ENCODE assay signal across 20 cellular contexts in the genomic region with DNA sequence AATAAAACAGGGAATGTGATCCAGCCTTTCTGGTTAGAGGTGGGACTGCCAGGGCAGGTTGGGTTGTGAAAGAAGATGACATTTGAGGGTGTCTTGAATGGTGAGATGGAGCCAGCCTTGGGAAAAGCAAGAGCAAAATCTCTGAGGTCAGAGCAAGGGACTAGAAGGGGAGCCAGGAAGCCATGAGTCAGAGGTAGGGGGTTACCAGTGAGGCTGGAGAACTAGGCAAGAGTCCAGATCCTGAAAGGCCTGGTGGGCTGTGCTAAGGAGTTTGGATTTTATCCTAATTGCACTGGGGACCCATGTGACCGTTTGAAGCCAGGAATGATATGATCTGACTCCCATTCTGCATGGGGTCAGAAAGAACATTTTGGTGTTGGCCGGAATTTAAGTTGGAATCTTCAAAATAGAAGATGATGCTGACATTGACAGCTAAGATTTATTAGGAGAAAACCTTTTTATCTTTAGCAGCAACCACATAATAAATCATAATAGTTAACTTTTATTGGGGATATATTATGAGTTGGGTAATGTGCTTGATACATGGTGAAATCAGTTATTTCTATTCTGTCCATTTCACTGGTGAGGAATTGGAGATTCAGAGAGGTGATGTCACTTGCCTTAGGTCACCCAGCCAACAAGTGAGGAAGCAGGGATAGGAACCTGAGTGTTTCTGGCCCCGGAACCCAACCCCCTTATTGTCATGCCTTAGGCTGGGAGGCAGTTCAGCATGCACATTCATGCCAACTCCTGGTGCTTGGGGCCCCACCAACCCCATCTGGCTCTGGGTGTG.
A peak's percentile ranks its signal among the peaks of the same experiment; 100 is the strongest.
DNase-seq lines count a peak whose midpoint lies in the region; ATAC-seq, FAIRE-seq and TF ChIP-seq lines count a peak whose summit lies in the region.
"Had no signal": no experiment of that assay in that cellular context is flagged by ENCODE, and none has a peak within 500 bp of the region (broad histone marks: within the 10 kb centered on the region; RNA-seq: fewer than 3 reads in every experiment).

No MANE protein-coding gene starts in this region.

- TF ChIP-seq RAD21 in IMR-90 (IDR thresholded peaks at IDR 0.05; ENCODE audit: low read length): no peak

- no peak overlapping the region for H3K4me3 Mint-ChIP-seq in Caco-2 (ENCODE audit: unreplicated experiment)
- H3K4me3 Mint-ChIP-seq: central memory CD8-positive, alpha-beta T cell; nephron progenitor cell had no signal

- no peak overlapping the region for H3K4me2 ChIP-seq in IMR-90 (ENCODE audit: low read depth, low read length)

- H3K36me3 Mint-ChIP-seq in Caco-2 (ENCODE audit: insufficient read depth, unreplicated experiment): peaks cover 88% of the 10 kb centered on the region

- H4K91ac ChIP-seq in IMR-90 (ENCODE audit: insufficient read depth, low read depth, low read length): no peak overlapping the region

- no peak overlapping the region for H3K9ac ChIP-seq in IMR-90 (ENCODE audit: low read depth, low read length)

- intact Hi-C loops in Caco-2 (cut with micrococcal nuclease; ENCODE audit: unreplicated experiment): no loop called here
- intact Hi-C loops in IMR-90 (cut with micrococcal nuclease): no loop called here

- H3K27ac Mint-ChIP-seq in Caco-2 (ENCODE audit: unreplicated experiment): peak overlapping the region; percentile 27
- H3K27ac Mint-ChIP-seq: nephron progenitor cell had no signal

- in situ Hi-C loops in IMR-90 (cut with MboI; ENCODE audit: low sequenced_read_pairs) (loop anchor here (25.0 kb wide), 1 partner anchor 137 kb away; a partner anchor contains a TSS), brain microvascular endothelial cell (cut with HindIII; ENCODE audit: low pct_ligation_motif_present, low sequenced_read_pairs) (no loop called here)

- DNase-seq in Caco-2: no peak
- DNase-seq in IMR-90: peak; percentile 79
- DNase-seq in brain microvascular endothelial cell: peak; percentile 24
- no peak for DNase-seq in omental fat pad (ENCODE audit: low spot score)
- no peak for DNase-seq in UCSD-AML1 (lab: John Stamatoyannopoulos, UW; ENCODE audit: unreplicated experiment)
- no peak for DNase-seq in frontal cortex (ENCODE audit: low spot score in 2 of 2)
- no peak for DNase-seq in stimulated activated CD4-positive, alpha-beta T cell treated with anti-CD3 and anti-CD28 coated beads, Interleukin-4, amount 100 ng/mL, for 24 hours
- no peak for DNase-seq in T-helper 9 cell
- DNase-seq: activated CD4-positive, CD25-positive, alpha-beta regulatory T cell treated with anti-CD3 and anti-CD28 coated beads, Interleukin-2, amount 50 U/mL, for 72 hours; activated effector memory CD4-positive, alpha-beta T cell treated with Interleukin-2 at 50 U/mL for 16 hours; effector memory CD4-positive, alpha-beta T cell; hypothalamus; kidney glomerular epithelial cell; midbrain; NCI-H1048; NCI-H69; nephron progenitor cell; stimulated activated CD4-positive, alpha-beta T cell treated with anti-CD3 and anti-CD28 coated beads, Interleukin-12 subunit alpha, Interleukin-12 subunit beta, amount 100 ng/mL, for 4 hours; testis had no signal

- CTCF ChIA-PET in Caco-2 (lab: Charles Lee): interaction anchor here (1.2 kb wide), 1 partner anchor 154 kb away, joined by 4 read pairs; no protein-coding TSS in a partner anchor
- CTCF ChIA-PET in IMR-90 (lab: Yijun Ruan, JAX): interaction anchor here (0.7 kb wide), 1 partner anchor 90 kb away, joined by 6 read pairs; no protein-coding TSS in a partner anchor

- no peak overlapping the region for H2AK9ac ChIP-seq in IMR-90 (replicated peaks; ENCODE audit: low read depth, low read length, poor library complexity)

- H2AK5ac ChIP-seq in IMR-90 (ENCODE audit: low read depth, low read length): no peak overlapping the region

- no peak for TF ChIP-seq POLR2A in IMR-90 (IDR thresholded peaks at IDR 0.05; ENCODE audit: low read depth, low read length)

- no peak overlapping the region for H2BK20ac ChIP-seq in IMR-90 (ENCODE audit: low read depth, low read length)

- no peaks in the 10 kb centered on the region for H3K27me3 Mint-ChIP-seq in Caco-2 (ENCODE audit: insufficient read depth, unreplicated experiment)
- H3K27me3 Mint-ChIP-seq: central memory CD8-positive, alpha-beta T cell had no signal

- no peaks in the 10 kb centered on the region for H3K9me3 Mint-ChIP-seq in Caco-2 (ENCODE audit: unreplicated experiment)
- H3K9me3 Mint-ChIP-seq: central memory CD8-positive, alpha-beta T cell; nephron progenitor cell had no signal

- peaks cover 4% of the 10 kb centered on the region; the same call in 1 of the 2 replicates for H3K9me1 ChIP-seq in IMR-90 (ENCODE audit: insufficient read depth, low read length)

- H3K27me3 ChIP-seq in Caco-2 (replicated peaks; ENCODE audit: control insufficient read depth, insufficient read depth, low read length) (no peaks in the 10 kb centered on the region), IMR-90 (ENCODE audit: control insufficient read depth, insufficient read depth, low read length) (no peaks in the 10 kb centered on the region), brain microvascular endothelial cell (replicated peaks) (no peaks in the 10 kb centered on the region)
- H3K27me3 ChIP-seq: testis had no signal

- H3K27ac ChIP-seq in IMR-90 (ENCODE audit: insufficient read depth, low read length) (no peak overlapping the region), brain microvascular endothelial cell (no peak overlapping the region)
- H3K27ac ChIP-seq: testis had no signal

- H2BK120ac ChIP-seq in IMR-90 (ENCODE audit: low read depth, low read length): no peak overlapping the region

- no peak overlapping the region for H3K4me3 ChIP-seq in Caco-2 (ENCODE audit: low read depth, low read length)
- H3K4me3 ChIP-seq in IMR-90 (ENCODE audit: insufficient read depth, low read depth, low read length): no peak overlapping the region
- H3K4me3 ChIP-seq in brain microvascular endothelial cell (ENCODE audit: low read depth, low read length): no peak overlapping the region
- H3K4me3 ChIP-seq: testis had no signal

- H4K8ac ChIP-seq in IMR-90 (ENCODE audit: low read depth in 2 of 2, low read length in 2 of 2): no peak overlapping the region

- H3K56ac ChIP-seq in IMR-90 (ENCODE audit: extremely low read depth, insufficient read depth, low read length): no peak overlapping the region

- H3K4ac ChIP-seq in IMR-90 (ENCODE audit: low read depth, low read length): no peak overlapping the region

- H2BK15ac ChIP-seq in IMR-90 (ENCODE audit: low read depth, low read length): no peak overlapping the region

- BruUV-seq in Caco-2 (replicated peaks; lab: Mats Ljungman, UMichigan) (no TSS peak), IMR-90 (replicated peaks; lab: Mats Ljungman, UMichigan) (no TSS peak)

- H3K4me1 ChIP-seq in Caco-2: peaks cover 10% of the 10 kb centered on the region; the same call in 1 of the 2 replicates
- H3K4me1 ChIP-seq in IMR-90 (ENCODE audit: control insufficient read depth, insufficient read depth, low read length): peaks cover 4% of the 10 kb centered on the region
- H3K4me1 ChIP-seq: testis had no signal

- peaks cover 6% of the 10 kb centered on the region for H3K36me3 ChIP-seq in Caco-2 (ENCODE audit: control insufficient read depth, insufficient read depth, low read length)
- H3K36me3 ChIP-seq in IMR-90 (ENCODE audit: control insufficient read depth, insufficient read depth, low read length): peaks cover 6% of the 10 kb centered on the region; the same call in 1 of the 2 replicates
- no peaks in the 10 kb centered on the region for H3K36me3 ChIP-seq in brain microvascular endothelial cell (replicated peaks)

- H3K9me3 ChIP-seq in Caco-2 (no peaks in the 10 kb centered on the region), IMR-90 (ENCODE audit: control insufficient read depth, insufficient read depth, low read length) (no peaks in the 10 kb centered on the region)
- H3K9me3 ChIP-seq: testis had no signal

- TF ChIP-seq CTCF in Caco-2 (IDR thresholded peaks at IDR 0.05; ENCODE audit: insufficient read depth in 1 of 2, low read depth in 1 of 2, low read length in 1 of 2, severe bottlenecking in 1 of 2, unreplicated experiment in 1 of 2): no peak
- no peak for TF ChIP-seq CTCF in IMR-90 (conservative IDR thresholded peaks at IDR 0.05; ENCODE audit: low read depth, low read length)
- no peak for TF ChIP-seq CTCF in brain microvascular endothelial cell (IDR thresholded peaks at IDR 0.05; ENCODE audit: low read depth, low read length, missing control alignments)
- no peak for TF ChIP-seq CTCF in omental fat pad (IDR thresholded peaks at IDR 0.05)

- no peak overlapping the region for H3K14ac ChIP-seq in IMR-90 (replicated peaks; ENCODE audit: low read depth, low read length)

- no peak overlapping the region for H4K5ac ChIP-seq in IMR-90 (ENCODE audit: low read depth, low read length)

- H3K4me1 Mint-ChIP-seq in Caco-2 (ENCODE audit: low read depth, unreplicated experiment): peaks cover 20% of the 10 kb centered on the region
- H3K4me1 Mint-ChIP-seq: central memory CD8-positive, alpha-beta T cell; nephron progenitor cell had no signal

- 17% methylated on average over 1 of the region's 3 CpGs; no CpG with 5 or more reads in 1 of the 2 experiments for WGBS in IMR-90 (ENCODE audit: extremely low coverage in 2 of 2, insufficient read length in 1 of 2), 2 experiments

- FAIRE-seq in frontal cortex (lab: Jason Lieb, UNC): no peak

- no peaks in the 10 kb centered on the region for H3K79me1 ChIP-seq in IMR-90 (ENCODE audit: low read depth in 1 of 2, low read length in 2 of 2)

- no peak overlapping the region for H2AFZ ChIP-seq in IMR-90 (replicated peaks; ENCODE audit: low read length, poor library complexity)

- H3K23ac ChIP-seq in IMR-90 (ENCODE audit: low read depth, low read length): no peak overlapping the region

- ATAC-seq in IMR-90 (ENCODE audit: low read depth) (peak; percentile 66), omental fat pad (ENCODE audit: low FRiP score) (peak; percentile 60)

- H4K20me1 ChIP-seq in IMR-90 (ENCODE audit: insufficient read depth, low read length): no peaks in the 10 kb centered on the region

- H2BK5ac ChIP-seq in IMR-90 (ENCODE audit: low read depth, low read length, poor library complexity, severe bottlenecking): no peak overlapping the region

- H3K18ac ChIP-seq in IMR-90 (ENCODE audit: low read depth, low read length): no peak overlapping the region

- dilution Hi-C loops in IMR-90 (cut with HindIII; ENCODE audit: low sequenced_read_pairs, unreplicated experiment): no loop called here

- POLR2A ChIA-PET in Caco-2 (lab: Charles Lee) (no interaction called here), IMR-90 (lab: Charles Lee; ENCODE audit: unreplicated experiment) (no interaction called here)

TF ChIP-seq in IMR-90, 13 proteins besides CTCF, POLR2A, EP300 and RAD21:
- TF ChIP-seq CEBPB (IDR thresholded peaks at IDR 0.05; ENCODE audit: low read depth, low read length) (0 out of 2 replicates have a peak, but pooled peaks have one; percentile 10), RFX5 (IDR thresholded peaks at IDR 0.05; ENCODE audit: low read depth, low read length) (no peak)
TF ChIP-seq in IMR-90: peak in this region for 1.

Comparison
In these comparisons a context has a peak if more than half of its experiments do, and no peak if none do; other contexts are left out.
1. DNase-seq: peak in IMR-90 (single experiment) and brain microvascular endothelial cell (single experiment); none in Caco-2 (0 of 2), omental fat pad (single experiment), UCSD-AML1 (single experiment), frontal cortex (0 of 2), stimulated activated CD4-positive, alpha-beta T cell treated with anti-CD3 and anti-CD28 coated beads, Interleukin-4, amount 100 ng/mL, for 24 hours (single experiment) and T-helper 9 cell (single experiment).